8 cellular contexts compared by ENCODE assay signal in the genomic region with DNA sequence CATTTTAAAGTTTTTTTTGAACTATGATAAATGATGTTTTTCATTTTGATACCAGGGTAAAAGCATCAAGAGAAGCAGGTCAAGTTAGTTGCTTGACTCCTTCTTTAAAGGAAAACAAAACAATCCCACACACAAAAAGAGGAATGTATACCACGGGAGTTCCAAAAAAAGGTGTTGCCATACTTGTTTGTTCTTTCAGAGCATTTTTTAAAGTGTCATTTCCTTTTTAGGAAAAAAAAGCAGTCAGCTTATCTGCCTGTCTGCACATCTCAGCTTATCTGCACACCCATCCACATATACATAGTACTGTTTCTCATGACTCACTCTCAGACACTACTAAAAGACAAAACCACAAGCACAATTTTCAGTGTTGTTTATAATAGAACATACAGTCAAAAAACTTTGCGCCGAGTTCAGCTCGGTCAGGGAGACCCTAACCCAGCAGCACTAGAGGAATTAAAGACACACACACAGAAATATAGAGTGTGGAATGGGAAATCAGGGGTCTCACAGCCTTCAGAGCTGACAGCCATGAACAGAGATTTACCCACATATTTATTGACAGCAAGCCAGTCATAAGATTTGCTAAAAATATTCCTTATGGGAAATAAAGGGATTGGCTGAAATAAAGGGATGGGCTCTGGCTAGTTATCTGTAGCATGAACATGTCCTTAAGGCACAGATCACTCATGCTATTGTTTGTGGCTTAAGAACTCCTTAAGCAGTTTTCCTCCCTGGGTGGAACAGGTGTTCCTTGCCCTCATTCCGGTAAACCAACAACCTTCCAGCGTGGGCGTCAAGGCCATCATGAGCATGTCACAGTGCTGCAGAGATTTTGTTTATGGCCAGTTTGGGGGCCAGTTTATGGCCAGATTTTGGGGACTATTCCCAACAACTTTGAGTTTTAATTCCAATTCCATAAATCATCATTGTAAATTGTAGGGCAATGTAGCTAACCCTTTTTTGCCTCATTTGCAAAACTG. TPM values are rescaled to one million over a fixed set of nuclear protein-coding genes. Genes with fewer than 3 reads are reported as not detected.
A peak's percentile ranks its signal among the peaks of the same experiment; 100 is the strongest.
DNase-seq lines count a peak whose midpoint lies in the region; ATAC-seq and TF ChIP-seq lines count a peak whose summit lies in the region.

No MANE protein-coding gene starts in this region.

- H3K36me3 Mint-ChIP-seq in activated T-cell treated with anti-CD3 and anti-CD28 coated beads, Interleukin-2, amount 50 U/mL, for 4 hours (ENCODE audit: insufficient read depth): no peaks in the 10 kb centered on the region
- no peaks in the 10 kb centered on the region for H3K36me3 Mint-ChIP-seq in activated T-helper 17 cell treated with anti-CD3 and anti-CD28 coated beads, Interleukin-2, amount 50 U/mL, for 72 hours (ENCODE audit: low read depth)

- TF ChIP-seq POLR2A in lower leg skin (IDR thresholded peaks at IDR 0.05): no peak

- no peaks in the 10 kb centered on the region for H3K4me1 ChIP-seq in A673 (ENCODE audit: insufficient read depth, low read length, poor library complexity, severe bottlenecking)

- WGBS in lower leg skin, 2 donors: 73 to 75% methylated on average over 7 of the region's 7 CpGs

- BruUV-seq in A673 (replicated peaks; lab: Mats Ljungman, UMichigan): no TSS peak

- intact Hi-C loops in A673 (cut with micrococcal nuclease; ENCODE audit: unreplicated experiment) (no loop called here), lower leg skin (cut with DNase I; ENCODE audit: low total_unique reads) (no loop called here)

- no peak overlapping the region for H3K27ac ChIP-seq in A673 (ENCODE audit: low read depth, low read length, poor library complexity, severe bottlenecking)

- CTCF ChIA-PET in A673 (lab: Charles Lee): no interaction called here

- no peak overlapping the region for H3K4me3 ChIP-seq in A673 (ENCODE audit: low read depth, low read length, poor library complexity, severe bottlenecking)
- no peak overlapping the region for H3K4me3 ChIP-seq in lower leg skin (ENCODE audit: low read depth, poor library complexity, severe bottlenecking)

- no peaks in the 10 kb centered on the region for H3K36me3 ChIP-seq in A673 (ENCODE audit: insufficient read depth, low read length, poor library complexity, severe bottlenecking)

- no peak for DNase-seq in activated T-cell treated with anti-CD3 and anti-CD28 coated beads, Interleukin-2, amount 50 U/mL, for 4 hours
- DNase-seq in activated T-cell treated with anti-CD3 and anti-CD28 coated beads, Interleukin-2, amount 50 U/mL, for 48 hours: no peak
- no peak for DNase-seq in stimulated activated naive CD8-positive, alpha-beta T cell treated with anti-CD3 and anti-CD28 coated beads, Interleukin-15, Interleukin-2, amounts not matched to agents 100 U/mL and 50 U/mL, for 24 hours
- DNase-seq in A673 (ENCODE audit: low spot score) (no peak), lower leg skin (ENCODE audit: low spot score in 2 of 2) (no peak), RKO (ENCODE audit: low spot score) (no peak)

- no peak overlapping the region for H3K4me3 Mint-ChIP-seq in activated T-cell treated with anti-CD3 and anti-CD28 coated beads, Interleukin-2, amount 50 U/mL, for 4 hours
- H3K4me3 Mint-ChIP-seq in activated T-helper 17 cell treated with anti-CD3 and anti-CD28 coated beads, Interleukin-2, amount 50 U/mL, for 72 hours: peak overlapping the region; percentile 69

- no peaks in the 10 kb centered on the region for H3K27me3 ChIP-seq in A673 (replicated peaks; ENCODE audit: insufficient read depth, low read depth, low read length, poor library complexity)

- POLR2A ChIA-PET in A673 (lab: Charles Lee; ENCODE audit: low non-redundant PET): no interaction called here

- peaks cover 19% of the 10 kb centered on the region for H3K4me1 Mint-ChIP-seq in activated T-cell treated with anti-CD3 and anti-CD28 coated beads, Interleukin-2, amount 50 U/mL, for 4 hours (ENCODE audit: low read depth)
- H3K4me1 Mint-ChIP-seq in activated T-helper 17 cell treated with anti-CD3 and anti-CD28 coated beads, Interleukin-2, amount 50 U/mL, for 72 hours: peaks cover 16% of the 10 kb centered on the region

- H3K27ac Mint-ChIP-seq in activated T-helper 17 cell treated with anti-CD3 and anti-CD28 coated beads, Interleukin-2, amount 50 U/mL, for 72 hours: peak overlapping the region; percentile 87

- H3K9me3 ChIP-seq in A673 (ENCODE audit: low read depth, low read length, poor library complexity, severe bottlenecking): no peaks in the 10 kb centered on the region

- no peaks in the 10 kb centered on the region for H3K9me3 Mint-ChIP-seq in activated T-cell treated with anti-CD3 and anti-CD28 coated beads, Interleukin-2, amount 50 U/mL, for 4 hours
- no peaks in the 10 kb centered on the region for H3K9me3 Mint-ChIP-seq in activated T-helper 17 cell treated with anti-CD3 and anti-CD28 coated beads, Interleukin-2, amount 50 U/mL, for 72 hours

- TF ChIP-seq CTCF in A673 (conservative IDR thresholded peaks at IDR 0.05; ENCODE audit: low read depth, low read length): no peak
- no peak for TF ChIP-seq CTCF in lower leg skin (IDR thresholded peaks at IDR 0.05)

- ATAC-seq in activated T-cell treated with anti-CD3 and anti-CD28 coated beads, Interleukin-2, amount 50 U/mL, for 4 hours: peak; percentile 95 to 98
- ATAC-seq in HG03354 (IDR thresholded peaks at IDR 0.05; ENCODE audit: poor library complexity, severe bottlenecking, unreplicated experiment): peak; percentile 62
- peak; percentile 99 for ATAC-seq in activated T-helper 17 cell treated with anti-CD3 and anti-CD28 coated beads, Interleukin-2, amount 50 U/mL, for 72 hours (replicated peaks)
- peak; percentile 85 for ATAC-seq in stimulated activated naive CD8-positive, alpha-beta T cell treated with anti-CD3 and anti-CD28 coated beads, Interleukin-15, Interleukin-2, amounts not matched to agents 100 U/mL and 50 U/mL, for 24 hours

- no peaks in the 10 kb centered on the region for H3K27me3 Mint-ChIP-seq in activated T-cell treated with anti-CD3 and anti-CD28 coated beads, Interleukin-2, amount 50 U/mL, for 4 hours (ENCODE audit: low read depth)
- H3K27me3 Mint-ChIP-seq in activated T-helper 17 cell treated with anti-CD3 and anti-CD28 coated beads, Interleukin-2, amount 50 U/mL, for 72 hours: no peaks in the 10 kb centered on the region

RNA-seq across cellular contexts. Expression of a gene that starts 11.4 kb away (rescaled TPM):
- under 1 TPM in 1 of 3 donors, not detected in 2; 0.13 TPM for total RNA-seq in activated T-cell treated with anti-CD3 and anti-CD28 coated beads, Interleukin-2, amount 50 U/mL, for 4 hours
- not detected for total RNA-seq in activated T-helper 17 cell treated with anti-CD3 and anti-CD28 coated beads, Interleukin-2, amount 50 U/mL, for 72 hours
- total RNA-seq in A673 (2021) (not detected in 2 replicates), lower leg skin (1 to 10 TPM; 1.1 to 3.7 (median 3.2) TPM)

RNA-seq across cellular contexts. Expression of a gene that starts 38.7 kb away (rescaled TPM):
- total RNA-seq in activated T-cell treated with anti-CD3 and anti-CD28 coated beads, Interleukin-2, amount 50 U/mL, for 4 hours: not detected
- total RNA-seq in activated T-helper 17 cell treated with anti-CD3 and anti-CD28 coated beads, Interleukin-2, amount 50 U/mL, for 72 hours: not detected
- total RNA-seq in A673 (2021): not detected in 2 replicates
- not detected for total RNA-seq in lower leg skin

RNA-seq across cellular contexts. Expression of a gene that starts 47.8 kb away (rescaled TPM):
- total RNA-seq in activated T-cell treated with anti-CD3 and anti-CD28 coated beads, Interleukin-2, amount 50 U/mL, for 4 hours: not detected
- not detected for total RNA-seq in activated T-helper 17 cell treated with anti-CD3 and anti-CD28 coated beads, Interleukin-2, amount 50 U/mL, for 72 hours
- not detected in 2 replicates for total RNA-seq in A673 (2021)
- total RNA-seq in lower leg skin: not detected
